In genomic region chr11:94493146-94493442, GRCh38 we compare ENCODE assay signal across 8 cellular contexts. TPM values are rescaled to one million over a fixed set of nuclear protein-coding genes. Genes with fewer than 3 reads are reported as not detected.
A peak's percentile ranks its signal among the peaks of the same experiment; 100 is the strongest.
DNase-seq lines count a peak whose midpoint lies in the region; ATAC-seq and TF ChIP-seq lines count a peak whose summit lies in the region.

No MANE protein-coding gene starts in this region.

- no peaks in the 10 kb centered on the region for H3K27me3 ChIP-seq in ectodermal cell (ENCODE audit: control insufficient read depth, insufficient read depth, low read length, poor library complexity, severe bottlenecking)

- TSS peak; percentile 64 for BruUV-seq in Calu3 (replicated peaks; lab: Mats Ljungman, UMichigan)

- WGBS in ectodermal cell, 2 experiments = 0% methylated on average over 10 of the region's 10 CpGs

- DNase-seq in Calu3 (no peak), NB4 (ENCODE audit: low read depth) (peak; percentile 66), neural crest cell (ENCODE audit: low read depth, low spot score) (no peak), HuH-7 (ENCODE audit: low spot score) (no peak), ecto neural progenitor cell (ENCODE audit: low spot score) (no peak)
- DNase-seq in stimulated activated CD4-positive, alpha-beta T cell treated with anti-CD3 and anti-CD28 coated beads, Interleukin-1b, Interleukin-23, amount 100 ng/mL, for 48 hours = no peak

- H3K27me3 Mint-ChIP-seq in Calu3 (ENCODE audit: unreplicated experiment) = no peaks in the 10 kb centered on the region
- H3K27me3 Mint-ChIP-seq in neural crest cell (ENCODE audit: low read depth) = no peaks in the 10 kb centered on the region

- H3K9me3 Mint-ChIP-seq in Calu3 (ENCODE audit: low read depth, unreplicated experiment) (no peaks in the 10 kb centered on the region), neural crest cell (no peaks in the 10 kb centered on the region)

- TF ChIP-seq CTCF in Calu3 (IDR thresholded peaks at IDR 0.05; ENCODE audit: unreplicated experiment) = no peak
- no peak for TF ChIP-seq CTCF in NB4 (IDR thresholded peaks at IDR 0.05; ENCODE audit: low read depth, low read length)
- no peak for TF ChIP-seq CTCF in neural crest cell (conservative IDR thresholded peaks at IDR 0.05)

- H3K27ac ChIP-seq in ectodermal cell (ENCODE audit: insufficient read depth, low read depth, low read length, poor library complexity, severe bottlenecking) = peak overlapping the region; percentile 99

- CTCF ChIA-PET in Calu3 (lab: Charles Lee) = no interaction called here

- H3K4me1 ChIP-seq in ectodermal cell (ENCODE audit: control insufficient read depth, insufficient read depth, low read length) = no peaks in the 10 kb centered on the region

- peak overlapping the region; percentile 82 for H3K4me3 ChIP-seq in NB4 (ENCODE audit: low read depth, low read length)
- H3K4me3 ChIP-seq in ectodermal cell (ENCODE audit: insufficient read depth, low read depth, low read length) = peak overlapping the region; percentile 98

- TF ChIP-seq POLR2A in NB4 (IDR thresholded peaks at IDR 0.05; ENCODE audit: extremely low read depth, insufficient read length) = no peak

- H3K4me3 Mint-ChIP-seq in Calu3 (ENCODE audit: low read depth, unreplicated experiment) (peak overlapping the region; percentile 81), neural crest cell (peak overlapping the region; percentile 98)

- H3K36me3 Mint-ChIP-seq in Calu3 (ENCODE audit: insufficient read depth, unreplicated experiment) (peaks cover 31% of the 10 kb centered on the region), neural crest cell (ENCODE audit: low read depth) (peaks cover 14% of the 10 kb centered on the region)

- H3K4me1 Mint-ChIP-seq in Calu3 (ENCODE audit: low read depth, unreplicated experiment) = peaks cover 8% of the 10 kb centered on the region
- peaks cover 21% of the 10 kb centered on the region for H3K4me1 Mint-ChIP-seq in neural crest cell

- peaks cover 17% of the 10 kb centered on the region for H3K36me3 ChIP-seq in ectodermal cell (ENCODE audit: control insufficient read depth, insufficient read depth, low read length)

- H3K27ac Mint-ChIP-seq in Calu3 (ENCODE audit: unreplicated experiment) (peak overlapping the region; percentile 86), neural crest cell (ENCODE audit: unreplicated experiment) (peak overlapping the region; percentile 100)

- no peaks in the 10 kb centered on the region for H3K9me3 ChIP-seq in ectodermal cell (ENCODE audit: control insufficient read depth, low read length)

- ATAC-seq in GM21825 (IDR thresholded peaks at IDR 0.05; ENCODE audit: unreplicated experiment) = peak; percentile 13

- intact Hi-C loops in Calu3 (cut with micrococcal nuclease; ENCODE audit: unreplicated experiment) = loop anchor here (5.0 kb wide), 1 partner anchor 216 kb away; no protein-coding TSS in a partner anchor

RNA-seq across cellular contexts. Expression of gene MRE11, which starts 0.6 kb away (rescaled TPM):
- total RNA-seq in Calu3 (2022) (25.6 and 27.2 TPM in 2 replicates), neural crest cell (39.4 and 40.7 TPM in 2 replicates)
- 38.5 TPM for polyA plus RNA-seq in ectodermal cell (2013, experiment 1 of 4)
- polyA plus RNA-seq in ectodermal cell (2013, experiment 2 of 4) = 41.7 TPM
- polyA plus RNA-seq in ectodermal cell (2013, experiment 3 of 4) = 26.2 TPM
- 30.0 TPM for polyA plus RNA-seq in ectodermal cell (2013, experiment 4 of 4)

RNA-seq across cellular contexts. Expression of gene ANKRD49, which starts 0.7 kb away (rescaled TPM):
- 10.1 and 10.3 TPM in 2 replicates for total RNA-seq in Calu3 (2022)
- 19.0 TPM for polyA plus RNA-seq in ectodermal cell (2013, experiment 1 of 4)
- polyA plus RNA-seq in ectodermal cell (2013, experiment 2 of 4) = 18.1 TPM
- polyA plus RNA-seq in ectodermal cell (2013, experiment 3 of 4) = 17.0 TPM
- polyA plus RNA-seq in ectodermal cell (2013, experiment 4 of 4) = 21.1 TPM
- 10.3 and 11.7 TPM in 2 replicates for total RNA-seq in neural crest cell

RNA-seq across cellular contexts. Expression of gene C11orf97, which starts 19.2 kb away (rescaled TPM):
- total RNA-seq in Calu3 (2022) (not detected in 2 replicates), neural crest cell (not detected in 2 replicates)
- not detected for polyA plus RNA-seq in ectodermal cell (2013, experiment 1 of 4)
- polyA plus RNA-seq in ectodermal cell (2013, experiment 2 of 4) = not detected
- polyA plus RNA-seq in ectodermal cell (2013, experiment 3 of 4) = not detected
- not detected for polyA plus RNA-seq in ectodermal cell (2013, experiment 4 of 4)

RNA-seq across cellular contexts. Expression of gene FUT4, which starts 50.6 kb away (rescaled TPM):
- 28.6 and 32.9 TPM in 2 replicates for total RNA-seq in Calu3 (2022)
- 2.3 TPM for polyA plus RNA-seq in ectodermal cell (2013, experiment 1 of 4)
- 2.8 TPM for polyA plus RNA-seq in ectodermal cell (2013, experiment 2 of 4)
- polyA plus RNA-seq in ectodermal cell (2013, experiment 3 of 4) = 2.2 TPM
- 2.4 TPM for polyA plus RNA-seq in ectodermal cell (2013, experiment 4 of 4)
- 5.2 and 5.9 TPM in 2 replicates for total RNA-seq in neural crest cell
